In genomic region chr4:118585015-118585414, GRCh38 we compare ENCODE assay signal across 1 cellular context.
TF ChIP-seq lines count a peak whose summit lies in the region.

No MANE protein-coding gene starts in this region.

TF ChIP-seq in GM12878, 131 proteins besides CTCF, POLR2A, EP300 and RAD21 (continued from another document):
- TF ChIP-seq, protein P1, sequence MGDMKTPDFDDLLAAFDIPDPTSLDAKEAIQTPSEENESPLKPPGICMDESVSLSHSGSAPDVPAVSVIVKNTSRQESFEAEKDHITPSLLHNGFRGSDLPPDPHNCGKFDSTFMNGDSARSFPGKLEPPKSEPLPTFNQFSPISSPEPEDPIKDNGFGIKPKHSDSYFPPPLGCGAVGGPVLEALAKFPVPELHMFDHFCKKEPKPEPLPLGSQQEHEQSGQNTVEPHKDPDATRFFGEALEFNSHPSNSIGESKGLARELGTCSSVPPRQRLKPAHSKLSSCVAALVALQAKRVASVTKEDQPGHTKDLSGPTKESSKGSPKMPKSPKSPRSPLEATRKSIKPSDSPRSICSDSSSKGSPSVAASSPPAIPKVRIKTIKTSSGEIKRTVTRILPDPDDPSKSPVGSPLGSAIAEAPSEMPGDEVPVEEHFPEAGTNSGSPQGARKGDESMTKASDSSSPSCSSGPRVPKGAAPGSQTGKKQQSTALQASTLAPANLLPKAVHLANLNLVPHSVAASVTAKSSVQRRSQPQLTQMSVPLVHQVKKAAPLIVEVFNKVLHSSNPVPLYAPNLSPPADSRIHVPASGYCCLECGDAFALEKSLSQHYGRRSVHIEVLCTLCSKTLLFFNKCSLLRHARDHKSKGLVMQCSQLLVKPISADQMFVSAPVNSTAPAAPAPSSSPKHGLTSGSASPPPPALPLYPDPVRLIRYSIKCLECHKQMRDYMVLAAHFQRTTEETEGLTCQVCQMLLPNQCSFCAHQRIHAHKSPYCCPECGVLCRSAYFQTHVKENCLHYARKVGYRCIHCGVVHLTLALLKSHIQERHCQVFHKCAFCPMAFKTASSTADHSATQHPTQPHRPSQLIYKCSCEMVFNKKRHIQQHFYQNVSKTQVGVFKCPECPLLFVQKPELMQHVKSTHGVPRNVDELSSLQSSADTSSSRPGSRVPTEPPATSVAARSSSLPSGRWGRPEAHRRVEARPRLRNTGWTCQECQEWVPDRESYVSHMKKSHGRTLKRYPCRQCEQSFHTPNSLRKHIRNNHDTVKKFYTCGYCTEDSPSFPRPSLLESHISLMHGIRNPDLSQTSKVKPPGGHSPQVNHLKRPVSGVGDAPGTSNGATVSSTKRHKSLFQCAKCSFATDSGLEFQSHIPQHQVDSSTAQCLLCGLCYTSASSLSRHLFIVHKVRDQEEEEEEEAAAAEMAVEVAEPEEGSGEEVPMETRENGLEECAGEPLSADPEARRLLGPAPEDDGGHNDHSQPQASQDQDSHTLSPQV (IDR thresholded peaks at IDR 0.05) = no peak
- TF ChIP-seq ESRRA (IDR thresholded peaks at IDR 0.05; ENCODE audit: low read length) (no peak), BHLHE40 (IDR thresholded peaks at IDR 0.05; ENCODE audit: borderline replicate concordance in 1 of 2, low read depth in 2 of 2, low read length in 1 of 2) (no peak), ZBTB11 (CRISPR knock-in tag; IDR thresholded peaks at IDR 0.05) (no peak), JUND (IDR thresholded peaks at IDR 0.05; ENCODE audit: low read depth, low read length) (no peak), PML (IDR thresholded peaks at IDR 0.05; ENCODE audit: low read length) (no peak), RB1 (IDR thresholded peaks at IDR 0.05; ENCODE audit: borderline replicate concordance) (no peak), HDGF (IDR thresholded peaks at IDR 0.05) (no peak), REST (IDR thresholded peaks at IDR 0.05; ENCODE audit: low read depth, low read length) (no peak), SP1 (IDR thresholded peaks at IDR 0.05; ENCODE audit: low read depth, low read length) (no peak), ZSCAN29 (IDR thresholded peaks at IDR 0.05) (no peak), POLR2AphosphoS2 (IDR thresholded peaks at IDR 0.05; ENCODE audit: low read depth, low read length) (no peak)
- TF ChIP-seq, protein P2, sequence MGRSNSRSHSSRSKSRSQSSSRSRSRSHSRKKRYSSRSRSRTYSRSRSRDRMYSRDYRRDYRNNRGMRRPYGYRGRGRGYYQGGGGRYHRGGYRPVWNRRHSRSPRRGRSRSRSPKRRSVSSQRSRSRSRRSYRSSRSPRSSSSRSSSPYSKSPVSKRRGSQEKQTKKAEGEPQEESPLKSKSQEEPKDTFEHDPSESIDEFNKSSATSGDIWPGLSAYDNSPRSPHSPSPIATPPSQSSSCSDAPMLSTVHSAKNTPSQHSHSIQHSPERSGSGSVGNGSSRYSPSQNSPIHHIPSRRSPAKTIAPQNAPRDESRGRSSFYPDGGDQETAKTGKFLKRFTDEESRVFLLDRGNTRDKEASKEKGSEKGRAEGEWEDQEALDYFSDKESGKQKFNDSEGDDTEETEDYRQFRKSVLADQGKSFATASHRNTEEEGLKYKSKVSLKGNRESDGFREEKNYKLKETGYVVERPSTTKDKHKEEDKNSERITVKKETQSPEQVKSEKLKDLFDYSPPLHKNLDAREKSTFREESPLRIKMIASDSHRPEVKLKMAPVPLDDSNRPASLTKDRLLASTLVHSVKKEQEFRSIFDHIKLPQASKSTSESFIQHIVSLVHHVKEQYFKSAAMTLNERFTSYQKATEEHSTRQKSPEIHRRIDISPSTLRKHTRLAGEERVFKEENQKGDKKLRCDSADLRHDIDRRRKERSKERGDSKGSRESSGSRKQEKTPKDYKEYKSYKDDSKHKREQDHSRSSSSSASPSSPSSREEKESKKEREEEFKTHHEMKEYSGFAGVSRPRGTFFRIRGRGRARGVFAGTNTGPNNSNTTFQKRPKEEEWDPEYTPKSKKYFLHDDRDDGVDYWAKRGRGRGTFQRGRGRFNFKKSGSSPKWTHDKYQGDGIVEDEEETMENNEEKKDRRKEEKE (IDR thresholded peaks at IDR 0.05) = no peak
TF ChIP-seq in GM12878: peak in this region for 0.
